Comparison of ENCODE assay signal across 11 cellular contexts in genomic region chr20:22825076-22825475, GRCh38.
"Had no signal": no experiment of that assay in that cellular context is flagged by ENCODE, and none has a peak within 500 bp of the region (broad histone marks: within the 10 kb centered on the region; RNA-seq: fewer than 3 reads in every experiment).

No MANE protein-coding gene starts in this region.

- H3K36me3 ChIP-seq: right atrium auricular region had no signal

- H3K27ac Mint-ChIP-seq: activated naive CD4-positive, alpha-beta T cell treated with anti-CD3 and anti-CD28 coated beads, Interleukin-2, amount 10 ng/mL, durations not matched to agents 7 days and 5 days; activated T-helper 2 cell treated with anti-CD3 and anti-CD28 coated beads, Interferon-gamma antibody, Interleukin-2, Interleukin-4, amounts not matched to agents 10 μg/mL and 5 μg/mL and 100 μg/mL, durations not matched to agents 14 hours and 24 hours and 36 hours; stimulated activated memory B cell treated with anti-CD40 and anti-IgM and Interleukin-4, amounts not matched to agents 10 μg/mL and 1 μg/mL and 100 μg/mL, for 72 hours; type B pancreatic cell had no signal

- H3K27me3 Mint-ChIP-seq: activated naive CD4-positive, alpha-beta T cell treated with anti-CD3 and anti-CD28 coated beads, Interleukin-2, amount 10 ng/mL, durations not matched to agents 7 days and 5 days; stimulated activated memory B cell treated with anti-CD40 and anti-IgM and Interleukin-4, amounts not matched to agents 10 μg/mL and 1 μg/mL and 100 μg/mL, for 72 hours had no signal

- H3K4me3 ChIP-seq: body of pancreas, hepatocyte, right atrium auricular region had no signal

- H3K36me3 Mint-ChIP-seq: activated naive CD4-positive, alpha-beta T cell treated with anti-CD3 and anti-CD28 coated beads, Interleukin-2, amount 10 ng/mL, durations not matched to agents 7 days and 5 days; stimulated activated memory B cell treated with anti-CD40 and anti-IgM and Interleukin-4, amounts not matched to agents 10 μg/mL and 1 μg/mL and 100 μg/mL, for 72 hours; type B pancreatic cell had no signal

- H3K4me2 ChIP-seq: hepatocyte had no signal

- DNase-seq: activated naive CD4-positive, alpha-beta T cell treated with anti-CD3 and anti-CD28 coated beads, Interleukin-2, amount 10 ng/mL, durations not matched to agents 7 days and 5 days; amniotic stem cell; body of pancreas; kidney glomerular epithelial cell; midbrain; small intestine had no signal

- H3K27me3 ChIP-seq: body of pancreas, hepatocyte, right atrium auricular region had no signal

- H3K9me3 ChIP-seq: body of pancreas, right atrium auricular region had no signal

- H3K79me2 ChIP-seq: hepatocyte had no signal

- ATAC-seq: body of pancreas had no signal

- H3K9me3 Mint-ChIP-seq: activated T-helper 2 cell treated with anti-CD3 and anti-CD28 coated beads, Interferon-gamma antibody, Interleukin-2, Interleukin-4, amounts not matched to agents 10 μg/mL and 5 μg/mL and 100 μg/mL, durations not matched to agents 14 hours and 24 hours and 36 hours; stimulated activated memory B cell treated with anti-CD40 and anti-IgM and Interleukin-4, amounts not matched to agents 10 μg/mL and 1 μg/mL and 100 μg/mL, for 72 hours had no signal

- H3K4me1 Mint-ChIP-seq: activated naive CD4-positive, alpha-beta T cell treated with anti-CD3 and anti-CD28 coated beads, Interleukin-2, amount 10 ng/mL, durations not matched to agents 7 days and 5 days; stimulated activated memory B cell treated with anti-CD40 and anti-IgM and Interleukin-4, amounts not matched to agents 10 μg/mL and 1 μg/mL and 100 μg/mL, for 72 hours had no signal

- H3K4me3 Mint-ChIP-seq: activated naive CD4-positive, alpha-beta T cell treated with anti-CD3 and anti-CD28 coated beads, Interleukin-2, amount 10 ng/mL, durations not matched to agents 7 days and 5 days; stimulated activated memory B cell treated with anti-CD40 and anti-IgM and Interleukin-4, amounts not matched to agents 10 μg/mL and 1 μg/mL and 100 μg/mL, for 72 hours; type B pancreatic cell had no signal

- H3K27ac ChIP-seq: body of pancreas, hepatocyte, right atrium auricular region had no signal

- H3K4me1 ChIP-seq: body of pancreas, right atrium auricular region had no signal

- H2AFZ ChIP-seq: hepatocyte had no signal
